In genomic region chr1:84206416-84206815, GRCh38 we compare ENCODE assay signal across 21 cellular contexts.
"Had no signal": no experiment of that assay in that cellular context is flagged by ENCODE, and none has a peak within 500 bp of the region (broad histone marks: within the 10 kb centered on the region; RNA-seq: fewer than 3 reads in every experiment).

No MANE protein-coding gene starts in this region.

- H3K27me3 Mint-ChIP-seq: activated CD4-positive, alpha-beta memory T cell treated with anti-CD3 and anti-CD28 coated beads for 36 hours; activated naive CD4-positive, alpha-beta T cell treated with anti-CD3 and anti-CD28 coated beads, Interleukin-2, amount 50 U/mL, for 24 hours; central memory CD8-positive, alpha-beta T cell had no signal

- H3K9me3 ChIP-seq: ascending aorta, mucosa of descending colon, testis, upper lobe of right lung had no signal

- H3K4me3 ChIP-seq: ascending aorta, hepatocyte, mucosa of descending colon, testis, upper lobe of right lung had no signal

- DNase-seq: activated CD4-positive, alpha-beta memory T cell treated with anti-CD3 and anti-CD28 coated beads for 36 hours; activated CD4-positive, alpha-beta T cell treated with anti-CD3 and anti-CD28 coated beads for 48 hours; activated gamma-delta T cell treated with Interleukin-2 at 50 U/mL for 16 hours; brain microvascular endothelial cell; effector memory CD4-positive, alpha-beta T cell; glutamatergic neuron; immature natural killer cell; kidney glomerular epithelial cell; left ventricle myocardium superior; mucosa of descending colon; retina; stimulated activated CD4-positive, alpha-beta T cell treated with anti-CD3 and anti-CD28 coated beads, Interleukin-4, amount 100 ng/mL, for 1 hour; stimulated activated naive CD4-positive, alpha-beta T cell; testis; upper lobe of right lung had no signal

- H3K4me1 ChIP-seq: ascending aorta, testis, upper lobe of right lung had no signal

- H3K9me3 Mint-ChIP-seq: activated CD4-positive, alpha-beta memory T cell treated with anti-CD3 and anti-CD28 coated beads for 36 hours; activated naive CD4-positive, alpha-beta T cell treated with anti-CD3 and anti-CD28 coated beads, Interleukin-2, amount 50 U/mL, for 24 hours; central memory CD8-positive, alpha-beta T cell; immature natural killer cell had no signal

- H3K27ac ChIP-seq: ascending aorta, brain microvascular endothelial cell, hepatocyte, testis, upper lobe of right lung had no signal

- H3K4me3 Mint-ChIP-seq: activated CD4-positive, alpha-beta memory T cell treated with anti-CD3 and anti-CD28 coated beads for 36 hours; activated naive CD4-positive, alpha-beta T cell treated with anti-CD3 and anti-CD28 coated beads, Interleukin-2, amount 50 U/mL, for 24 hours; central memory CD8-positive, alpha-beta T cell; immature natural killer cell; neural crest cell had no signal

- H3K27ac Mint-ChIP-seq: activated CD4-positive, alpha-beta memory T cell treated with anti-CD3 and anti-CD28 coated beads for 36 hours; activated naive CD4-positive, alpha-beta T cell treated with anti-CD3 and anti-CD28 coated beads, Interleukin-2, amount 50 U/mL, for 24 hours had no signal

- ATAC-seq: esophagus mucosa, left ventricle myocardium superior, mucosa of descending colon, upper lobe of right lung had no signal

- H3K27me3 ChIP-seq: ascending aorta, brain microvascular endothelial cell, hepatocyte, testis, upper lobe of right lung had no signal

- H3K36me3 ChIP-seq: brain microvascular endothelial cell, upper lobe of right lung had no signal
